Comparison of ENCODE assay signal across 18 cellular contexts in the genomic region with DNA sequence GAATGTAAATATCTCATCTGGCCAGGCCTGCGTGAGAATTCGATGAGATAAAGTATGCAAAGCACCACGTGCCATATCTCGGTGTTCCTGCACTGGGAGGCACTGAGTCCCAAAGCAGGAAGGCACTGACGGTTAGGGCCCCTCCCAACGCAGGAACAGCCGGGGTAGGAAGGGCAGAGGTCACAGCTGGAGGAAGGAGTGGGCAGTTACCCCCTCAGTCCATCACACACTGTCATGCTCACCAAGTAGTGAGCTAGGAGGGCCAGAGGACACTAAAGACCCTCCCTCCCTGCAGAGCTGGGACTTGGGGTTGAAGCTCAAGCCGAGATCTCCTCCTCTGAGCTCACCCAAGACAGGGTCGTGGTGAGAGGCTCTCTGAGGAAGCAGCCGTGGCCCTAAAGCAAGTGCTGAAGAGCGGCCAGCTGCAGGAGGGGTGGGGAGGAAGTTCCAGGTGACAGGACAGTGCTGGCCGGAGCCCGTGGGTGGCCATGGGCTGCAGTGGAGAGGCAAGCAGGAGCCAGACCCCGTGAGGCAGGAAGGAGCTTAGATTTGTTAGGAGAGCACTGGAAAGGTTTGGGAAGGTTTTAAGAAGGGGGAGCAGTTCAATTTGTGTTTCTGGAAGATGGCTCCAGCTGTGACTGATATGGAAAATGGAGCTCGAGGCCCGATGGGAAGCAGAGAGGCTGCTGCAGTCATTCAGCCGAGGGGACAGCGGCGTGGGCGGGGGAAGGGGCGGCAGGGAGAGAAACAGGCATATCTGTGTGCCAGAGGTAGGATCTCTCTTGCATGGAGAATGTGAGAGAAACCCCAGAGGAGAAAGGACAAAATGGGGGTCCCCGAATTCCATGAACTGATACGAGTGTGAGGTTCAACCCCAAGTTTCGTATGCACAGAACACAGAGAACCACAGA. TPM values are rescaled to one million over a fixed set of nuclear protein-coding genes. Genes with fewer than 3 reads are reported as not detected.
A peak's percentile ranks its signal among the peaks of the same experiment; 100 is the strongest.
DNase-seq lines count a peak whose midpoint lies in the region; ATAC-seq and TF ChIP-seq lines count a peak whose summit lies in the region.
"Had no signal": no experiment of that assay in that cellular context is flagged by ENCODE, and none has a peak within 500 bp of the region (broad histone marks: within the 10 kb centered on the region; RNA-seq: fewer than 3 reads in every experiment).

No MANE protein-coding gene starts in this region.

- H3K9ac ChIP-seq in colonic mucosa (ENCODE audit: low read depth in 2 of 2, low read length in 2 of 2) = peak overlapping the region in 1 of 2 donors; percentile 14

- H3K4me1 Mint-ChIP-seq in T-helper 17 cell = no peaks in the 10 kb centered on the region
- H3K4me1 Mint-ChIP-seq: activated naive CD8-positive, alpha-beta T cell treated with anti-CD3 and anti-CD28 coated beads, Interleukin-2, amount 50 U/mL, for 24 hours had no signal

- H3K36me3 ChIP-seq in colonic mucosa (no peaks in the 10 kb centered on the region), spleen (peaks cover 0 to 17% (median 0%) of the 10 kb centered on the region in 6 donors)
- H3K36me3 ChIP-seq: SJSA1 had no signal

- H3K4me1 ChIP-seq in colonic mucosa (no peaks in the 10 kb centered on the region), spleen (peaks cover 0 to 41% (median 21%) of the 10 kb centered on the region in 6 donors)
- H3K4me1 ChIP-seq: SJSA1 had no signal

- no peaks in the 10 kb centered on the region for H3K27me3 ChIP-seq in colonic mucosa
- no peaks in the 10 kb centered on the region for H3K27me3 ChIP-seq in spleen (replicated peaks in 1 of 7)

- intact Hi-C loops in colonic mucosa (cut with DNase I) (no loop called here), spleen (cut with DNase I; ENCODE audit: low total_unique reads) (no loop called here)

- no peak for TF ChIP-seq CTCF in colonic mucosa (IDR thresholded peaks at IDR 0.05)
- TF ChIP-seq CTCF in spleen (IDR thresholded peaks at IDR 0.05 in 8 of 11, conservative IDR thresholded peaks at IDR 0.05 in 3 of 11) = no peak

- H3K4me3 Mint-ChIP-seq in T-helper 17 cell = no peak overlapping the region
- H3K4me3 Mint-ChIP-seq: activated naive CD8-positive, alpha-beta T cell treated with anti-CD3 and anti-CD28 coated beads, Interleukin-2, amount 50 U/mL, for 24 hours; neural crest cell had no signal

- no peak for ATAC-seq in T-helper 17 cell
- ATAC-seq in HG02840 (IDR thresholded peaks at IDR 0.05; ENCODE audit: low FRiP score, unreplicated experiment) = no peak
- ATAC-seq in GM19467 (IDR thresholded peaks at IDR 0.05; ENCODE audit: unreplicated experiment) = no peak
- ATAC-seq: activated naive CD8-positive, alpha-beta T cell treated with anti-CD3 and anti-CD28 coated beads, Interleukin-2, amount 50 U/mL, for 24 hours; HCT116 had no signal

- no peaks in the 10 kb centered on the region for H3K9me3 ChIP-seq in T-helper 17 cell (ENCODE audit: control insufficient read depth, low read length, poor library complexity, severe bottlenecking)
- no peaks in the 10 kb centered on the region for H3K9me3 ChIP-seq in colonic mucosa
- H3K9me3 ChIP-seq in spleen = peaks cover 0 to 20% (median 17%) of the 10 kb centered on the region in 8 donors

- peaks cover 2% of the 10 kb centered on the region for H3K36me3 Mint-ChIP-seq in T-helper 17 cell (ENCODE audit: low read depth)

- TF ChIP-seq POLR2A in spleen (IDR thresholded peaks at IDR 0.05) = no peak

- H3K27ac ChIP-seq in colonic mucosa (no peak overlapping the region), spleen (peak overlapping the region in 7 of 8 donors; percentile 32 to 77 (median 67))
- H3K27ac ChIP-seq: SJSA1 had no signal

- 60 to 79% (median 75%) methylated on average over 23 to 24 of the region's 24 CpGs for WGBS in spleen, 5 donors

- no peaks in the 10 kb centered on the region for H3K27me3 Mint-ChIP-seq in T-helper 17 cell
- H3K27me3 Mint-ChIP-seq: activated naive CD8-positive, alpha-beta T cell treated with anti-CD3 and anti-CD28 coated beads, Interleukin-2, amount 50 U/mL, for 24 hours had no signal

- H3K27ac Mint-ChIP-seq in T-helper 17 cell = peak overlapping the region; percentile 43
- H3K27ac Mint-ChIP-seq: activated naive CD8-positive, alpha-beta T cell treated with anti-CD3 and anti-CD28 coated beads, Interleukin-2, amount 50 U/mL, for 24 hours had no signal

- no peak overlapping the region for H3K4me3 ChIP-seq in colonic mucosa
- no peak overlapping the region for H3K4me3 ChIP-seq in spleen
- H3K4me3 ChIP-seq: SJSA1 had no signal

- DNase-seq in T-helper 17 cell (no peak), colonic mucosa (peak; percentile 47), left kidney (ENCODE audit: low read depth, low spot score) (peak; percentile 34), spleen (peak; percentile 74), EL (no peak)
- DNase-seq: activated CD4-positive, alpha-beta T cell treated with anti-CD3 and anti-CD28 coated beads, Interleukin-2, amount 50 U/mL, for 1 hour; activated naive CD8-positive, alpha-beta T cell treated with anti-CD3 and anti-CD28 coated beads, Interleukin-2, amount 50 U/mL, for 24 hours; effector CD8-positive, alpha-beta T cell; mesenchymal stem cell; NCI-H2029; NCI-H510A; stimulated activated CD4-positive, alpha-beta T cell treated with anti-CD3 and anti-CD28 coated beads, Interleukin-2, amount 100 ng/mL, for 48 hours; T-helper 9 cell had no signal

RNA-seq across cellular contexts. Expression of a gene that starts 27.0 kb away (rescaled TPM):
- total RNA-seq in T-helper 17 cell (10 to 100 TPM; 10.7 to 13.7 TPM), colonic mucosa (10 to 100 TPM; 31.0 to 54.9 TPM), spleen (10 to 100 TPM; 13.7 to 22.4 (median 21.2) TPM)
- 1 to 10 TPM; 7.5 to 8.4 (median 7.7) TPM for polyA plus RNA-seq in spleen

RNA-seq across cellular contexts. Expression of a gene that starts 27.6 kb away (rescaled TPM):
- total RNA-seq in T-helper 17 cell (10 to 100 TPM in 1 of 2 donors, 1 to 10 TPM in 1; 10.0 to 22.1 TPM), colonic mucosa (10 to 100 TPM; 19.2 to 32.8 TPM), spleen (10 to 100 TPM; 20.8 to 39.5 (median 23.8) TPM)
- polyA plus RNA-seq in spleen = 10 to 100 TPM in 2 of 3 donors, 1 to 10 TPM in 1; 9.9 to 30.2 (median 13.9) TPM

Comparison
In these comparisons a context has a peak if more than half of its experiments do, and no peak if none do; other contexts are left out.
1. DNase-seq: peak in colonic mucosa (single experiment), left kidney (single experiment) and spleen (single experiment); none in T-helper 17 cell (0 of 3) and EL (single experiment).